ENCODE assay signal across 1 cellular context in the genomic region with DNA sequence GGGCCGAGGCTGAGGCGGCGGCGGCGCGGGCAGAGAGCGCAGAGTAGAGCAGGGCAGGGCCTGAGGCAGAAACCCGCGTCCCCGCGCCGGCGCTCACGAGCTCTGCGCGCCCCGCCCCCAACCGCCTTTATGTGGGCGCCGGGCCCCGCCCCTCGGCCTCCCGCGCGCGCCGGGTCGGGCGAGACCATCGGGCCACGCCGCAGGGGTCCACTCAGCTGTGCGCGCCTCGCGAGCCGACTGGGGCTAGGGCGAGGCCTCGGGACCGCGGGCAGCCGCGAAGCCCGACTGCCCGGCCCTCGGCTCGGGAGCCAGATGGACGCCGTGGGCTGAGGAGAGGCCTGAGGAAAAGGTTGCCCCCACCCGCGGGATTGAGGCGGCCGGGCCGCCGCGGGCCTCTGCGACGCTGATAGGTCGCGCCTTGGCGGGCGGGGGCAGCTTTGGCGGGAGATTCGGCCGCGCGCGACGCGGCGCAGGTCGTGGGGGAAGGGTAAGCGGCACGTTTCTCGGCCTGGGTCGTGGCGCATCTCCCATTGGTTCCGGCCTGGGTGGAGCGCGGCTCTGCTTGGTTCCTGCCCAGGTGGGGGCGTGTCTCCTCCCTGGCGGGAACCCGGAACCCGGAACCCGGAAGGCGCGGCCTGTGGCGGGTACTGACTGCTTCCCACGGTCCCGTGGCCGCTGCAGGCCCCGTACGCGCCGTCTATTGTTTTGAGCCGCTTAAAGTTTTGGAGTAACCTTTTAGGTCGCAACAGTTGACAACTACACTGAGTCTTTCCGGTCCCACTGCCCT.
TF ChIP-seq lines count a peak whose summit lies in the region.

A gene (minus strand): TSS at position 104 of the 787 bp plus-strand sequence. CDS start 131 bp downstream, outside the sequence.

TF ChIP-seq in HepG2, 621 proteins besides CTCF, POLR2A, EP300 and RAD21 (continued from another document and continues in another):
- TF ChIP-seq, protein P1, sequence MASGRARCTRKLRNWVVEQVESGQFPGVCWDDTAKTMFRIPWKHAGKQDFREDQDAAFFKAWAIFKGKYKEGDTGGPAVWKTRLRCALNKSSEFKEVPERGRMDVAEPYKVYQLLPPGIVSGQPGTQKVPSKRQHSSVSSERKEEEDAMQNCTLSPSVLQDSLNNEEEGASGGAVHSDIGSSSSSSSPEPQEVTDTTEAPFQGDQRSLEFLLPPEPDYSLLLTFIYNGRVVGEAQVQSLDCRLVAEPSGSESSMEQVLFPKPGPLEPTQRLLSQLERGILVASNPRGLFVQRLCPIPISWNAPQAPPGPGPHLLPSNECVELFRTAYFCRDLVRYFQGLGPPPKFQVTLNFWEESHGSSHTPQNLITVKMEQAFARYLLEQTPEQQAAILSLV (CRISPR knock-in tag; IDR thresholded peaks at IDR 0.05; ENCODE audit: borderline replicate concordance), result peak; percentile 98
- TF ChIP-seq SP1 (IDR thresholded peaks at IDR 0.05), result no peak
- TF ChIP-seq SP1 (CRISPR knock-in tag; IDR thresholded peaks at IDR 0.05), result peak; percentile 74
- TF ChIP-seq SRY (CRISPR knock-in tag; IDR thresholded peaks at IDR 0.05), result peak; percentile 95
- peak; percentile 65; the same call in 1 of the 2 replicates for TF ChIP-seq CREM (IDR thresholded peaks at IDR 0.05)
- TF ChIP-seq CREM (CRISPR knock-in tag; IDR thresholded peaks at IDR 0.05), result 0 out of 2 replicates have a peak, but pooled peaks have one; percentile 15
- TF ChIP-seq ZNF225 (CRISPR knock-in tag; IDR thresholded peaks at IDR 0.05), result no peak; the same call in 1 of the 2 replicates
- no peak for TF ChIP-seq ATRX (CRISPR knock-in tag; IDR thresholded peaks at IDR 0.05; ENCODE audit: borderline replicate concordance)
- TF ChIP-seq ZFP36L2 (CRISPR knock-in tag; IDR thresholded peaks at IDR 0.05), result 0 out of 2 replicates have a peak, but pooled peaks have one; percentile 49
- TF ChIP-seq ZNF557 (CRISPR knock-in tag; IDR thresholded peaks at IDR 0.05), result peak; percentile 99
- TF ChIP-seq, protein P2, sequence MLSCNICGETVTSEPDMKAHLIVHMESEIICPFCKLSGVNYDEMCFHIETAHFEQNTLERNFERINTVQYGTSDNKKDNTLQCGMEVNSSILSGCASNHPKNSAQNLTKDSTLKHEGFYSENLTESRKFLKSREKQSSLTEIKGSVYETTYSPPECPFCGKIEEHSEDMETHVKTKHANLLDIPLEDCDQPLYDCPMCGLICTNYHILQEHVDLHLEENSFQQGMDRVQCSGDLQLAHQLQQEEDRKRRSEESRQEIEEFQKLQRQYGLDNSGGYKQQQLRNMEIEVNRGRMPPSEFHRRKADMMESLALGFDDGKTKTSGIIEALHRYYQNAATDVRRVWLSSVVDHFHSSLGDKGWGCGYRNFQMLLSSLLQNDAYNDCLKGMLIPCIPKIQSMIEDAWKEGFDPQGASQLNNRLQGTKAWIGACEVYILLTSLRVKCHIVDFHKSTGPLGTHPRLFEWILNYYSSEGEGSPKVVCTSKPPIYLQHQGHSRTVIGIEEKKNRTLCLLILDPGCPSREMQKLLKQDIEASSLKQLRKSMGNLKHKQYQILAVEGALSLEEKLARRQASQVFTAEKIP (CRISPR knock-in tag; IDR thresholded peaks at IDR 0.05; ENCODE audit: borderline replicate concordance), result no peak
- TF ChIP-seq THAP11 (CRISPR knock-in tag; IDR thresholded peaks at IDR 0.05), result peak; percentile 82
- no peak; the same call in none of the 2 replicates for TF ChIP-seq ZNF678 (CRISPR knock-in tag; IDR thresholded peaks at IDR 0.05)
- TF ChIP-seq ARHGAP35 (CRISPR knock-in tag; IDR thresholded peaks at IDR 0.05; ENCODE audit: borderline replicate concordance), result peak; percentile 94; the same call in 1 of the 2 replicates
- peak; percentile 72; the same call in 1 of the 2 replicates for TF ChIP-seq FOXM1 (CRISPR knock-in tag; IDR thresholded peaks at IDR 0.05)
- peak; percentile 86; the same call in 1 of the 2 replicates for TF ChIP-seq ZNF562 (CRISPR knock-in tag; IDR thresholded peaks at IDR 0.05; ENCODE audit: borderline replicate concordance)
- peak; percentile 84 for TF ChIP-seq ZNF205 (CRISPR knock-in tag; IDR thresholded peaks at IDR 0.05)
- TF ChIP-seq ZSCAN12 (CRISPR knock-in tag; IDR thresholded peaks at IDR 0.05), result peak; percentile 98
- no peak; a peak in 1 of 4 replicates for TF ChIP-seq NR2F1 (CRISPR knock-in tag; IDR thresholded peaks at IDR 0.05)
- TF ChIP-seq, protein P3, sequence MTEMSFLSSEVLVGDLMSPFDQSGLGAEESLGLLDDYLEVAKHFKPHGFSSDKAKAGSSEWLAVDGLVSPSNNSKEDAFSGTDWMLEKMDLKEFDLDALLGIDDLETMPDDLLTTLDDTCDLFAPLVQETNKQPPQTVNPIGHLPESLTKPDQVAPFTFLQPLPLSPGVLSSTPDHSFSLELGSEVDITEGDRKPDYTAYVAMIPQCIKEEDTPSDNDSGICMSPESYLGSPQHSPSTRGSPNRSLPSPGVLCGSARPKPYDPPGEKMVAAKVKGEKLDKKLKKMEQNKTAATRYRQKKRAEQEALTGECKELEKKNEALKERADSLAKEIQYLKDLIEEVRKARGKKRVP (CRISPR knock-in tag; IDR thresholded peaks at IDR 0.05), result peak in 1 of 2 experiments; percentile 82; a peak in 2 of 4 replicates
- peak; percentile 67 for TF ChIP-seq ZNF143 (CRISPR knock-in tag; IDR thresholded peaks at IDR 0.05)
- TF ChIP-seq XBP1 (CRISPR knock-in tag; IDR thresholded peaks at IDR 0.05), result peak; percentile 84; the same call in 1 of the 2 replicates
- TF ChIP-seq ZNF749 (CRISPR knock-in tag; IDR thresholded peaks at IDR 0.05; ENCODE audit: borderline replicate concordance), result peak; percentile 99
- peak; percentile 3; the same call in 1 of the 2 replicates for TF ChIP-seq HNF4G (IDR thresholded peaks at IDR 0.05; ENCODE audit: borderline replicate concordance, low read depth, low read length)
- no peak; the same call in 1 of the 2 replicates for TF ChIP-seq HNF4G (CRISPR knock-in tag; IDR thresholded peaks at IDR 0.05; ENCODE audit: borderline replicate concordance, low read depth)
- peak; percentile 98; the same call in 1 of the 2 replicates for TF ChIP-seq FOXC1 (CRISPR knock-in tag; IDR thresholded peaks at IDR 0.05; ENCODE audit: borderline replicate concordance)
- no peak for TF ChIP-seq SSRP1 (CRISPR knock-in tag; IDR thresholded peaks at IDR 0.05)
- peak; percentile 96 for TF ChIP-seq ZNF781 (CRISPR knock-in tag; IDR thresholded peaks at IDR 0.05; ENCODE audit: borderline replicate concordance, not compliant biosample characterization)
- peak; percentile 86; the same call in 1 of the 2 replicates for TF ChIP-seq ZNF20 (CRISPR knock-in tag; IDR thresholded peaks at IDR 0.05)
- TF ChIP-seq KLF9 (CRISPR knock-in tag; IDR thresholded peaks at IDR 0.05; ENCODE audit: low read depth), result peak; percentile 97
- TF ChIP-seq YY1 (IDR thresholded peaks at IDR 0.05; ENCODE audit: insufficient read depth, insufficient replicate concordance, low read depth, low read length), result peak; percentile 67
- no peak for TF ChIP-seq HMG20A (CRISPR knock-in tag; IDR thresholded peaks at IDR 0.05; ENCODE audit: borderline replicate concordance)
- TF ChIP-seq, protein P4, sequence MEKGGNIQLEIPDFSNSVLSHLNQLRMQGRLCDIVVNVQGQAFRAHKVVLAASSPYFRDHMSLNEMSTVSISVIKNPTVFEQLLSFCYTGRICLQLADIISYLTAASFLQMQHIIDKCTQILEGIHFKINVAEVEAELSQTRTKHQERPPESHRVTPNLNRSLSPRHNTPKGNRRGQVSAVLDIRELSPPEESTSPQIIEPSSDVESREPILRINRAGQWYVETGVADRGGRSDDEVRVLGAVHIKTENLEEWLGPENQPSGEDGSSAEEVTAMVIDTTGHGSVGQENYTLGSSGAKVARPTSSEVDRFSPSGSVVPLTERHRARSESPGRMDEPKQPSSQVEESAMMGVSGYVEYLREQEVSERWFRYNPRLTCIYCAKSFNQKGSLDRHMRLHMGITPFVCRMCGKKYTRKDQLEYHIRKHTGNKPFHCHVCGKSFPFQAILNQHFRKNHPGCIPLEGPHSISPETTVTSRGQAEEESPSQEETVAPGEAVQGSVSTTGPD (CRISPR knock-in tag; IDR thresholded peaks at IDR 0.05), result no peak
- TF ChIP-seq NR3C1 (CRISPR knock-in tag; IDR thresholded peaks at IDR 0.05), result no peak
- no peak for TF ChIP-seq ZNF496 (CRISPR knock-in tag; IDR thresholded peaks at IDR 0.05; ENCODE audit: insufficient replicate concordance)
- TF ChIP-seq, protein P5, sequence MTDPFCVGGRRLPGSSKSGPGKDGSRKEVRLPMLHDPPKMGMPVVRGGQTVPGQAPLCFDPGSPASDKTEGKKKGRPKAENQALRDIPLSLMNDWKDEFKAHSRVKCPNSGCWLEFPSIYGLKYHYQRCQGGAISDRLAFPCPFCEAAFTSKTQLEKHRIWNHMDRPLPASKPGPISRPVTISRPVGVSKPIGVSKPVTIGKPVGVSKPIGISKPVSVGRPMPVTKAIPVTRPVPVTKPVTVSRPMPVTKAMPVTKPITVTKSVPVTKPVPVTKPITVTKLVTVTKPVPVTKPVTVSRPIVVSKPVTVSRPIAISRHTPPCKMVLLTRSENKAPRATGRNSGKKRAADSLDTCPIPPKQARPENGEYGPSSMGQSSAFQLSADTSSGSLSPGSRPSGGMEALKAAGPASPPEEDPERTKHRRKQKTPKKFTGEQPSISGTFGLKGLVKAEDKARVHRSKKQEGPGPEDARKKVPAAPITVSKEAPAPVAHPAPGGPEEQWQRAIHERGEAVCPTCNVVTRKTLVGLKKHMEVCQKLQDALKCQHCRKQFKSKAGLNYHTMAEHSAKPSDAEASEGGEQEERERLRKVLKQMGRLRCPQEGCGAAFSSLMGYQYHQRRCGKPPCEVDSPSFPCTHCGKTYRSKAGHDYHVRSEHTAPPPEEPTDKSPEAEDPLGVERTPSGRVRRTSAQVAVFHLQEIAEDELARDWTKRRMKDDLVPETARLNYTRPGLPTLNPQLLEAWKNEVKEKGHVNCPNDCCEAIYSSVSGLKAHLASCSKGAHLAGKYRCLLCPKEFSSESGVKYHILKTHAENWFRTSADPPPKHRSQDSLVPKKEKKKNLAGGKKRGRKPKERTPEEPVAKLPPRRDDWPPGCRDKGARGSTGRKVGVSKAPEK (CRISPR knock-in tag; IDR thresholded peaks at IDR 0.05; ENCODE audit: borderline replicate concordance), result no peak
- peak; percentile 94 for TF ChIP-seq ZFP90 (CRISPR knock-in tag; IDR thresholded peaks at IDR 0.05; ENCODE audit: borderline replicate concordance)
- TF ChIP-seq TRIM24 (CRISPR knock-in tag; IDR thresholded peaks at IDR 0.05), result peak; percentile 84
- no peak for TF ChIP-seq TCF12 (IDR thresholded peaks at IDR 0.05)
- TF ChIP-seq TCF12 (CRISPR knock-in tag; IDR thresholded peaks at IDR 0.05), result peak; percentile 63; the same call in 1 of the 2 replicates
- TF ChIP-seq, protein P6, sequence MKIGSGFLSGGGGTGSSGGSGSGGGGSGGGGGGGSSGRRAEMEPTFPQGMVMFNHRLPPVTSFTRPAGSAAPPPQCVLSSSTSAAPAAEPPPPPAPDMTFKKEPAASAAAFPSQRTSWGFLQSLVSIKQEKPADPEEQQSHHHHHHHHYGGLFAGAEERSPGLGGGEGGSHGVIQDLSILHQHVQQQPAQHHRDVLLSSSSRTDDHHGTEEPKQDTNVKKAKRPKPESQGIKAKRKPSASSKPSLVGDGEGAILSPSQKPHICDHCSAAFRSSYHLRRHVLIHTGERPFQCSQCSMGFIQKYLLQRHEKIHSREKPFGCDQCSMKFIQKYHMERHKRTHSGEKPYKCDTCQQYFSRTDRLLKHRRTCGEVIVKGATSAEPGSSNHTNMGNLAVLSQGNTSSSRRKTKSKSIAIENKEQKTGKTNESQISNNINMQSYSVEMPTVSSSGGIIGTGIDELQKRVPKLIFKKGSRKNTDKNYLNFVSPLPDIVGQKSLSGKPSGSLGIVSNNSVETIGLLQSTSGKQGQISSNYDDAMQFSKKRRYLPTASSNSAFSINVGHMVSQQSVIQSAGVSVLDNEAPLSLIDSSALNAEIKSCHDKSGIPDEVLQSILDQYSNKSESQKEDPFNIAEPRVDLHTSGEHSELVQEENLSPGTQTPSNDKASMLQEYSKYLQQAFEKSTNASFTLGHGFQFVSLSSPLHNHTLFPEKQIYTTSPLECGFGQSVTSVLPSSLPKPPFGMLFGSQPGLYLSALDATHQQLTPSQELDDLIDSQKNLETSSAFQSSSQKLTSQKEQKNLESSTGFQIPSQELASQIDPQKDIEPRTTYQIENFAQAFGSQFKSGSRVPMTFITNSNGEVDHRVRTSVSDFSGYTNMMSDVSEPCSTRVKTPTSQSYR (CRISPR knock-in tag; IDR thresholded peaks at IDR 0.05; ENCODE audit: borderline replicate concordance), result peak; percentile 98
- TF ChIP-seq, protein P7, sequence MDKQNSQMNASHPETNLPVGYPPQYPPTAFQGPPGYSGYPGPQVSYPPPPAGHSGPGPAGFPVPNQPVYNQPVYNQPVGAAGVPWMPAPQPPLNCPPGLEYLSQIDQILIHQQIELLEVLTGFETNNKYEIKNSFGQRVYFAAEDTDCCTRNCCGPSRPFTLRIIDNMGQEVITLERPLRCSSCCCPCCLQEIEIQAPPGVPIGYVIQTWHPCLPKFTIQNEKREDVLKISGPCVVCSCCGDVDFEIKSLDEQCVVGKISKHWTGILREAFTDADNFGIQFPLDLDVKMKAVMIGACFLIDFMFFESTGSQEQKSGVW (CRISPR knock-in tag; IDR thresholded peaks at IDR 0.05; ENCODE audit: borderline replicate concordance), result peak; percentile 71; the same call in 1 of the 2 replicates
- no peak for TF ChIP-seq NONO (IDR thresholded peaks at IDR 0.05)
- peak; percentile 87 for TF ChIP-seq NONO (CRISPR knock-in tag; conservative IDR thresholded peaks at IDR 0.05)
- TF ChIP-seq ZNF670 (CRISPR knock-in tag; IDR thresholded peaks at IDR 0.05; ENCODE audit: borderline replicate concordance), result peak; percentile 78; the same call in 1 of the 2 replicates
- TF ChIP-seq, protein P8, sequence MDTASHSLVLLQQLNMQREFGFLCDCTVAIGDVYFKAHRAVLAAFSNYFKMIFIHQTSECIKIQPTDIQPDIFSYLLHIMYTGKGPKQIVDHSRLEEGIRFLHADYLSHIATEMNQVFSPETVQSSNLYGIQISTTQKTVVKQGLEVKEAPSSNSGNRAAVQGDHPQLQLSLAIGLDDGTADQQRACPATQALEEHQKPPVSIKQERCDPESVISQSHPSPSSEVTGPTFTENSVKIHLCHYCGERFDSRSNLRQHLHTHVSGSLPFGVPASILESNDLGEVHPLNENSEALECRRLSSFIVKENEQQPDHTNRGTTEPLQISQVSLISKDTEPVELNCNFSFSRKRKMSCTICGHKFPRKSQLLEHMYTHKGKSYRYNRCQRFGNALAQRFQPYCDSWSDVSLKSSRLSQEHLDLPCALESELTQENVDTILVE (CRISPR knock-in tag; IDR thresholded peaks at IDR 0.05), result peak; percentile 62; the same call in 1 of the 2 replicates
- TF ChIP-seq MLLT10 (CRISPR knock-in tag; IDR thresholded peaks at IDR 0.05), result no peak
- no peak for TF ChIP-seq LCORL (IDR thresholded peaks at IDR 0.05)
- no peak for TF ChIP-seq LCORL (CRISPR knock-in tag; IDR thresholded peaks at IDR 0.05)
- TF ChIP-seq ZNF24 (IDR thresholded peaks at IDR 0.05), result 0 out of 2 replicates have a peak, but pooled peaks have one; percentile 17
- no peak for TF ChIP-seq ZNF644 (CRISPR knock-in tag; IDR thresholded peaks at IDR 0.05; ENCODE audit: low read depth)
- no peak for TF ChIP-seq ZNF550 (CRISPR knock-in tag; IDR thresholded peaks at IDR 0.05; ENCODE audit: borderline replicate concordance)
- TF ChIP-seq ZMYM2 (CRISPR knock-in tag; IDR thresholded peaks at IDR 0.05), result peak; percentile 91
- no peak for TF ChIP-seq U2AF2 (IDR thresholded peaks at IDR 0.05; ENCODE audit: low read depth, low read length)
- peak; percentile 93 for TF ChIP-seq SP4 (CRISPR knock-in tag; IDR thresholded peaks at IDR 0.05)
